Comparison of ENCODE assay signal across 1 cellular context in the genomic region with DNA sequence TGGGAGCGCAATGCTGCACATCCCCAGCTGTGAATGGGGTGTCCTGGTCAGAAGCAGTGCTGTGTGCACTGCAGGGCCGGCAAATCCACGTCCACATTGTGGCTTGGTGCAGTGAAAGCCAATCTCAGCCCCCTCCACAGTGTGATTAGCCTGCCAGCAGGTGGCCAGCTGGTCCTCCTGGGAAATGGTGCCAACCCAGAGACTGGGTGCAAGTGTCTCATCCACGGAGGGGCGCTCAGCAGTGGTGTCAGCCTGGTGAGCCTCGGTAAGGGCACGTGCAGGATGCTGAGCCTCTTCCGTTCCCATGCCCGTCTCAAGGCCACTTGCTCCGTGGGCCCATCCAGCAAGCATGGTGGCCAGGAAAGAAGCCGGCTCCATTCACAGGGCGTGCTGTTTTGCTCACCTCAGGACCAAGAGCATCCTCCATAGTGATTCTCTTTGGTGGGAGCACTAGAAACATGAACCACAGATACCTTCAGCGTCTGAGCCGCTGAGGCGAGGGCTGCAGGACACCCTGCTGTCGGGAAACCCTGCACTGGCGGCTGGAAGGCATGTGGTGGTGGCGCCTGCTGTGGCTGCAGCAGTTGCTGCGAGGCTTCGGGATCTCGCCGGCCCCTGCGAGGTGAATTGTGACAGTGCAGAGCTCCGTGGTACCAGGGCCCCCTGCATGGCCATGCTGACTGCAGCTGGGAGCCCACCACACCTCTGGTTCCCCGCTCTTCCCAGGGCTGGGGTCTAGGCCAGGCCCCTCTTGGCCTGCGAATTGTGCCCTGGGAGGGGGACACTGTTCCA.
TF ChIP-seq lines count a peak whose summit lies in the region.

No MANE protein-coding gene starts in this region.

TF ChIP-seq in K562, 482 proteins besides CTCF, POLR2A, EP300 and RAD21:
- TF ChIP-seq THRAP3 (IDR thresholded peaks at IDR 0.05; ENCODE audit: borderline replicate concordance) (no peak), RBM39 (optimal IDR thresholded peaks at IDR 0.05; ENCODE audit: low read depth, low read length) (no peak), E2F3 (CRISPR knock-in tag; IDR thresholded peaks at IDR 0.05) (no peak), CREM (IDR thresholded peaks at IDR 0.05; ENCODE audit: low read depth) (no peak), CEBPG (CRISPR knock-in tag; IDR thresholded peaks at IDR 0.05) (no peak), CEBPG (tag; conservative IDR thresholded peaks at IDR 0.05 in 1 of 2, IDR thresholded peaks at IDR 0.05 in 1 of 2) (no peak), ZNF668 (CRISPR knock-in tag; IDR thresholded peaks at IDR 0.05) (no peak)
- TF ChIP-seq, protein P1, sequence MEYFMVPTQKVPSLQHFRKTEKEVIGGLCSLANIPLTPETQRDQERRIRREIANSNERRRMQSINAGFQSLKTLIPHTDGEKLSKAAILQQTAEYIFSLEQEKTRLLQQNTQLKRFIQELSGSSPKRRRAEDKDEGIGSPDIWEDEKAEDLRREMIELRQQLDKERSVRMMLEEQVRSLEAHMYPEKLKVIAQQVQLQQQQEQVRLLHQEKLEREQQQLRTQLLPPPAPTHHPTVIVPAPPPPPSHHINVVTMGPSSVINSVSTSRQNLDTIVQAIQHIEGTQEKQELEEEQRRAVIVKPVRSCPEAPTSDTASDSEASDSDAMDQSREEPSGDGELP (CRISPR knock-in tag; IDR thresholded peaks at IDR 0.05; ENCODE audit: borderline replicate concordance), result 0 out of 2 replicates have a peak, but pooled peaks have one; percentile 34
